Comparison of ENCODE assay signal across 18 cellular contexts in the genomic region with DNA sequence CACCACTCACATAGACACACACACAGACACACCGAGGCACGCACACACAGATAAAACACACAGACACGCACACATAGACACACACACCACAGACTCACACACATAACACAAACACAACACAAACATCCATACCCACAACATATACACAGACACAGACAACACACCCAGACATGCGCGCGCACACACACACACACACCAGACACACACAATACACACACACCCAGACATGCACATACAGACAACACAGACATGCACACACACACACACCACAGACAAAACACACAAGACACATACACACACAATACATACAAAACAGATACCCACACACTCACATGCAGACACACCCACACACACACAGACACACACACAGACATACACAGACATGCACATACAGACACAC.
"Had no signal": no experiment of that assay in that cellular context is flagged by ENCODE, and none has a peak within 500 bp of the region (broad histone marks: within the 10 kb centered on the region; RNA-seq: fewer than 3 reads in every experiment).

No MANE protein-coding gene starts in this region.

- DNase-seq: activated CD4-positive, alpha-beta memory T cell treated with anti-CD3 and anti-CD28 coated beads, Interleukin-2, amount 10 ng/mL, durations not matched to agents 7 days and 5 days; activated CD4-positive, alpha-beta T cell treated with anti-CD3 and anti-CD28 coated beads for 1 hour; activated naive CD4-positive, alpha-beta T cell treated with anti-CD3 and anti-CD28 coated beads, Interleukin-2, amount 10 ng/mL, durations not matched to agents 7 days and 5 days; body of pancreas; cerebellar nuclear complex; dermis blood vessel endothelial cell; erythroblast; left cardiac atrium; lower lobe of right lung; midbrain; naive thymus-derived CD4-positive, alpha-beta T cell; psoas muscle; spleen; stimulated activated CD4-positive, alpha-beta T cell treated with anti-CD3 and anti-CD28 coated beads, Interleukin-1b, Interleukin-23, amount 100 ng/mL, for 48 hours; stimulated activated naive B cell treated with anti-CD40 and anti-IgM and Interleukin-4, amounts not matched to agents 10 μg/mL and 1 μg/mL and 100 μg/mL, for 72 hours; substantia nigra; transverse colon had no signal

- H3K9me3 ChIP-seq: body of pancreas, lower lobe of right lung, psoas muscle, spleen, transverse colon had no signal

- H3K27me3 ChIP-seq: body of pancreas, spleen, transverse colon had no signal

- ATAC-seq: body of pancreas; left cardiac atrium; lower lobe of right lung; naive thymus-derived CD4-positive, alpha-beta T cell; psoas muscle; sciatic nerve had no signal

- H3K9me3 Mint-ChIP-seq: activated CD4-positive, alpha-beta memory T cell treated with anti-CD3 and anti-CD28 coated beads, Interleukin-2, amount 10 ng/mL, durations not matched to agents 7 days and 5 days; activated naive CD4-positive, alpha-beta T cell treated with anti-CD3 and anti-CD28 coated beads, Interleukin-2, amount 10 ng/mL, durations not matched to agents 7 days and 5 days; stimulated activated naive B cell treated with anti-CD40 and anti-IgM and Interleukin-4, amounts not matched to agents 10 μg/mL and 1 μg/mL and 100 μg/mL, for 72 hours had no signal

- H3K27me3 Mint-ChIP-seq: activated CD4-positive, alpha-beta memory T cell treated with anti-CD3 and anti-CD28 coated beads, Interleukin-2, amount 10 ng/mL, durations not matched to agents 7 days and 5 days; activated naive CD4-positive, alpha-beta T cell treated with anti-CD3 and anti-CD28 coated beads, Interleukin-2, amount 10 ng/mL, durations not matched to agents 7 days and 5 days; naive thymus-derived CD4-positive, alpha-beta T cell; stimulated activated naive B cell treated with anti-CD40 and anti-IgM and Interleukin-4, amounts not matched to agents 10 μg/mL and 1 μg/mL and 100 μg/mL, for 72 hours had no signal

- H3K4me3 ChIP-seq: body of pancreas, lower lobe of right lung, psoas muscle, spleen, transverse colon had no signal

- H3K4me3 Mint-ChIP-seq: activated CD4-positive, alpha-beta memory T cell treated with anti-CD3 and anti-CD28 coated beads, Interleukin-2, amount 10 ng/mL, durations not matched to agents 7 days and 5 days; activated naive CD4-positive, alpha-beta T cell treated with anti-CD3 and anti-CD28 coated beads, Interleukin-2, amount 10 ng/mL, durations not matched to agents 7 days and 5 days; naive thymus-derived CD4-positive, alpha-beta T cell; stimulated activated naive B cell treated with anti-CD40 and anti-IgM and Interleukin-4, amounts not matched to agents 10 μg/mL and 1 μg/mL and 100 μg/mL, for 72 hours had no signal

- H3K36me3 ChIP-seq: transverse colon had no signal

- H3K27ac ChIP-seq: body of pancreas, lower lobe of right lung, psoas muscle, spleen, transverse colon had no signal

- H3K27ac Mint-ChIP-seq: activated CD4-positive, alpha-beta memory T cell treated with anti-CD3 and anti-CD28 coated beads, Interleukin-2, amount 10 ng/mL, durations not matched to agents 7 days and 5 days; activated naive CD4-positive, alpha-beta T cell treated with anti-CD3 and anti-CD28 coated beads, Interleukin-2, amount 10 ng/mL, durations not matched to agents 7 days and 5 days; stimulated activated naive B cell treated with anti-CD40 and anti-IgM and Interleukin-4, amounts not matched to agents 10 μg/mL and 1 μg/mL and 100 μg/mL, for 72 hours had no signal

- H3K4me1 ChIP-seq: body of pancreas, psoas muscle, spleen had no signal
